ENCODE assay signal across 9 cellular contexts in the genomic region with DNA sequence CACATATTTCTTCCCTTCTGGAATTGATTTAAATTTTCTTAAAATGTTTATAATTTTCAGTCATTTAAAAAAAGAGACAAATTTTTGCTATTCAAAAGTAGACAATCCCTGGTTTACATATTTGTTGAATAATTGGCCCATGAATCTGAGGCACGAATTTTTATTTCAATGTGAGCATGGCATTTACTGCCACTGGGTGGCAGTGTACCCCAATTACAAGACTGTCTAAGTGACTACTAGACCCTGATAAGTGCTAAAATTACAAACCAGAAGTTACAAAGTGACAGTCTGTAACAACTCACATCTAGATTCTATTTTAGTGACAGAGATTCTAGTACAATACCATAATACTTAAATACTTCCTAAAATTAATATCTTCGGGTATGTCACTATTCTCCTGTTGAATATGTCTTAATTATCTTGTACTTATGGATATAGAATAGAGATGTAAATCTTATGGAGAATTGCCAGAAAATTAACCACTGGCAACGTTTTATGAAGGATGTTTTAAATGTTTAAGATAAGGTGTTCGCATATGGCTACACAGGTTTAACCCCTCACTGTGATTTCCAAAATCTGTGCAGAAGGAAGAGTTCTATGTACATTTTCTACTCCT.
A peak's percentile ranks its signal among the peaks of the same experiment; 100 is the strongest.
DNase-seq lines count a peak whose midpoint lies in the region; ATAC-seq and TF ChIP-seq lines count a peak whose summit lies in the region.
"Had no signal": no experiment of that assay in that cellular context is flagged by ENCODE, and none has a peak within 500 bp of the region (broad histone marks: within the 10 kb centered on the region; RNA-seq: fewer than 3 reads in every experiment).

No MANE protein-coding gene starts in this region.

- H3K4me1 Mint-ChIP-seq in activated naive CD4-positive, alpha-beta T cell treated with anti-CD3 and anti-CD28 coated beads, Interleukin-2, amount 10 ng/mL, durations not matched to agents 7 days and 5 days, result no peaks in the 10 kb centered on the region
- H3K4me1 Mint-ChIP-seq in naive B cell, result no peaks in the 10 kb centered on the region

- no peak overlapping the region for H3K27ac ChIP-seq in RWPE1
- H3K27ac ChIP-seq: epithelial cell of prostate had no signal

- DNase-seq in activated naive CD4-positive, alpha-beta T cell treated with anti-CD3 and anti-CD28 coated beads, Interleukin-2, amount 10 ng/mL, durations not matched to agents 7 days and 5 days, result peak; percentile 25
- DNase-seq in activated naive CD4-positive, alpha-beta T cell (lab: John Stamatoyannopoulos, UW), result no peak
- peak; percentile 55 for DNase-seq in RWPE1 (ENCODE audit: low spot score)
- peak; percentile 50 to 59 for DNase-seq in erythroblast (lab: John Stamatoyannopoulos, UW)
- peak; percentile 1 for DNase-seq in naive B cell

- CTCF ChIA-PET in activated naive CD4-positive, alpha-beta T cell treated with anti-CD3 and anti-CD28 coated beads, Interleukin-2, amount 10 ng/mL, durations not matched to agents 7 days and 5 days (lab: Charles Lee), result no interaction called here
- CTCF ChIA-PET in RWPE1 (lab: Yijun Ruan, JAX), result interaction anchor here (0.6 to 0.8 kb wide), 3 partner anchors 94 to 452 kb away, joined by 3 to 4 read pairs (median 4); no protein-coding TSS in a partner anchor

- TF ChIP-seq POLR2A in erythroblast (IDR thresholded peaks at IDR 0.05; ENCODE audit: low read length), result no peak

- POLR2A ChIA-PET in RWPE1 (lab: Yijun Ruan, JAX; ENCODE audit: low non-redundant PET), result no interaction called here

- no peak overlapping the region for H3K27ac Mint-ChIP-seq in activated naive CD4-positive, alpha-beta T cell treated with anti-CD3 and anti-CD28 coated beads, Interleukin-2, amount 10 ng/mL, durations not matched to agents 7 days and 5 days
- no peak overlapping the region for H3K27ac Mint-ChIP-seq in naive B cell

- ATAC-seq in HG03432 (IDR thresholded peaks at IDR 0.05; ENCODE audit: unreplicated experiment) (peak; percentile 54), naive B cell (ENCODE audit: low read depth in 2 of 2) (no peak), HG02588 (IDR thresholded peaks at IDR 0.05; ENCODE audit: unreplicated experiment) (no peak), HG02610 (IDR thresholded peaks at IDR 0.05; ENCODE audit: unreplicated experiment) (no peak)

- H3K36me3 Mint-ChIP-seq in activated naive CD4-positive, alpha-beta T cell treated with anti-CD3 and anti-CD28 coated beads, Interleukin-2, amount 10 ng/mL, durations not matched to agents 7 days and 5 days, result no peaks in the 10 kb centered on the region
- no peaks in the 10 kb centered on the region for H3K36me3 Mint-ChIP-seq in naive B cell

- H3K4me3 Mint-ChIP-seq in activated naive CD4-positive, alpha-beta T cell treated with anti-CD3 and anti-CD28 coated beads, Interleukin-2, amount 10 ng/mL, durations not matched to agents 7 days and 5 days, result no peak overlapping the region
- H3K4me3 Mint-ChIP-seq in naive B cell, result no peak overlapping the region

- no peaks in the 10 kb centered on the region for H3K27me3 Mint-ChIP-seq in activated naive CD4-positive, alpha-beta T cell treated with anti-CD3 and anti-CD28 coated beads, Interleukin-2, amount 10 ng/mL, durations not matched to agents 7 days and 5 days
- H3K27me3 Mint-ChIP-seq in naive B cell, result peaks cover 0 to 12% (median 10%) of the 10 kb centered on the region in 3 donors

- TF ChIP-seq CTCF in RWPE1 (conservative IDR thresholded peaks at IDR 0.05; ENCODE audit: low read depth), result peak; percentile 80

- peaks cover 2% of the 10 kb centered on the region for H3K9me3 Mint-ChIP-seq in activated naive CD4-positive, alpha-beta T cell treated with anti-CD3 and anti-CD28 coated beads, Interleukin-2, amount 10 ng/mL, durations not matched to agents 7 days and 5 days
- peaks cover 0 to 2% (median 0%) of the 10 kb centered on the region in 7 donors for H3K9me3 Mint-ChIP-seq in naive B cell

Comparison
In these comparisons a context has a peak if more than half of its experiments do, and no peak if none do; other contexts are left out.
1. DNase-seq: peak in activated naive CD4-positive, alpha-beta T cell treated with anti-CD3 and anti-CD28 coated beads, Interleukin-2, amount 10 ng/mL, durations not matched to agents 7 days and 5 days (single experiment), RWPE1 (single experiment), erythroblast (2 of 2) and naive B cell (single experiment); none in activated naive CD4-positive, alpha-beta T cell (0 of 4).